Comparison of ENCODE assay signal across 10 cellular contexts in the genomic region with DNA sequence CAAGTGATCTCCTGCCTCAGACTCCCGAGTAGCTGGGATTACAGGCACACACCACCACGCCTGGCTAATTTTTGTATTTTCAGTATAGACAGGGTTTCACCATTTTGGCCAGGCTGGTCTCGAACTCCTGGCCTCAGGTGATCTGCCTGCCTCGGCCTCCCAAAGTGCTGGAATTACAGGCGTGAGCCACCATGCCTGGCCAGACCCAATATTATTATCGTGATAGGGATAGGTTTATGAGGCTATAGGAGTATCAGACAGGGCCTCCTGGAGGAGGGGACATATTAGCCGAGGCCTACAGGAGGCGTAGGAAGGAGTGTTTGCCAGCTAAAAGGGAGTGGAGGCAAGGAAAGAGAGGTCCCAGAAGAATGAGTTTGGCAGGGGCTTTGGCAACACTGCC. TPM values are rescaled to one million over a fixed set of nuclear protein-coding genes. Genes with fewer than 3 reads are reported as not detected.
DNase-seq lines count a peak whose midpoint lies in the region; ATAC-seq and TF ChIP-seq lines count a peak whose summit lies in the region.
"Not testable (repeated sequence)": the region's sequence is repeated elsewhere in the genome, so short reads cannot be mapped to it uniquely, and the experiment has no call there.
"Had no signal": no experiment of that assay in that cellular context is flagged by ENCODE, and none has a peak within 500 bp of the region (broad histone marks: within the 10 kb centered on the region; RNA-seq: fewer than 3 reads in every experiment).

No MANE protein-coding gene starts in this region.

- not testable (repeated sequence) for H3K4me3 ChIP-seq in HUES6 (ENCODE audit: low read depth, low read length); coronary artery; left ventricle myocardium inferior; suprapubic skin

- CTCF ChIA-PET in CD4-positive, alpha-beta T cell (lab: Charles Lee) = interaction anchor here (3.6 to 5.0 kb wide), 3 partner anchors 13 to 20 kb away, joined by 20 to 45 read pairs (median 27); no protein-coding TSS in a partner anchor

- not testable (repeated sequence) for TF ChIP-seq POLR2A in suprapubic skin (IDR thresholded peaks at IDR 0.05)

- peaks cover 26% of the 10 kb centered on the region for H3K4me1 Mint-ChIP-seq in CD4-positive, alpha-beta T cell (ENCODE audit: low read depth)
- H3K4me1 Mint-ChIP-seq in T-helper 17 cell (peaks cover 42% of the 10 kb centered on the region), neural crest cell (peaks cover 11% of the 10 kb centered on the region)
- H3K4me1 Mint-ChIP-seq in activated naive CD4-positive, alpha-beta T cell treated with anti-CD3 and anti-CD28 coated beads, Interleukin-2, amount 50 U/mL, for 24 hours = peaks cover 61% of the 10 kb centered on the region

- not testable (repeated sequence) for H3K27me3 Mint-ChIP-seq in CD4-positive, alpha-beta T cell; T-helper 17 cell; activated naive CD4-positive, alpha-beta T cell treated with anti-CD3 and anti-CD28 coated beads, Interleukin-2, amount 50 U/mL, for 24 hours
- H3K27me3 Mint-ChIP-seq in neural crest cell (ENCODE audit: low read depth) = peaks cover 13% of the 10 kb centered on the region

- peaks cover 25% of the 10 kb centered on the region for H3K36me3 Mint-ChIP-seq in CD4-positive, alpha-beta T cell (ENCODE audit: low read depth)
- H3K36me3 Mint-ChIP-seq in T-helper 17 cell (ENCODE audit: low read depth); neural crest cell (ENCODE audit: low read depth): not testable (repeated sequence)
- H3K36me3 Mint-ChIP-seq in activated naive CD4-positive, alpha-beta T cell treated with anti-CD3 and anti-CD28 coated beads, Interleukin-2, amount 50 U/mL, for 24 hours = peaks cover 12% of the 10 kb centered on the region

- POLR2A ChIA-PET in CD4-positive, alpha-beta T cell (lab: Charles Lee) = interaction anchor here (0.6 to 3.3 kb wide), 9 partner anchors 10 to 171 kb away, joined by 3 to 47 read pairs (median 5); a partner anchor contains a TSS

- peak overlapping the region; percentile 17 for H3K9ac ChIP-seq in HUES6 (ENCODE audit: low read length)

- peak overlapping the region; percentile 48 for H3K27ac ChIP-seq in CD4-positive, alpha-beta T cell (ENCODE audit: low read depth, low read length)
- H3K27ac ChIP-seq in HUES6 (ENCODE audit: low read depth, low read length) = not testable (repeated sequence)
- peak overlapping the region; percentile 62 to 87 for H3K27ac ChIP-seq in coronary artery
- peak overlapping the region; percentile 23 for H3K27ac ChIP-seq in left ventricle myocardium inferior (replicated peaks)
- peak overlapping the region; percentile 73 for H3K27ac ChIP-seq in suprapubic skin

- not testable (repeated sequence) for ATAC-seq in CD4-positive, alpha-beta T cell (ENCODE audit: poor library complexity); T-helper 17 cell

- H3K9me3 Mint-ChIP-seq in CD4-positive, alpha-beta T cell; activated naive CD4-positive, alpha-beta T cell treated with anti-CD3 and anti-CD28 coated beads, Interleukin-2, amount 50 U/mL, for 24 hours; neural crest cell: not testable (repeated sequence)

- WGBS in suprapubic skin = 67% methylated on average over 8 of the region's 8 CpGs

- H3K27me3 ChIP-seq in CD4-positive, alpha-beta T cell (ENCODE audit: control insufficient read depth, insufficient read depth, low read length); HUES6 (ENCODE audit: control insufficient read depth, insufficient read depth, low read length); left ventricle myocardium inferior (ENCODE audit: low read depth); suprapubic skin: not testable (repeated sequence)

- not testable (repeated sequence) for H3K36me3 ChIP-seq in HUES6 (ENCODE audit: control insufficient read depth, insufficient read depth, low read length); left ventricle myocardium inferior; suprapubic skin

- not testable (repeated sequence) for DNase-seq in CD4-positive, alpha-beta T cell; T-helper 17 cell; coronary artery (ENCODE audit: low spot score); left ventricle myocardium inferior; neural crest cell (ENCODE audit: low read depth, low spot score); suprapubic skin (ENCODE audit: low spot score in 2 of 2)

- intact Hi-C loops in CD4-positive, alpha-beta T cell (cut with DNase I, micrococcal nuclease) = loop anchor here in 1 of 2 experiments (1.0 kb wide), 1 partner anchor 21 kb away; no protein-coding TSS in a partner anchor
- intact Hi-C loops in left ventricle myocardium inferior (cut with micrococcal nuclease) = not testable (repeated sequence)

- not testable (repeated sequence) for TF ChIP-seq EP300 in suprapubic skin (IDR thresholded peaks at IDR 0.05)

- TF ChIP-seq CTCF in CD4-positive, alpha-beta T cell (IDR thresholded peaks at IDR 0.05); coronary artery (IDR thresholded peaks at IDR 0.05); left ventricle myocardium inferior (IDR thresholded peaks at IDR 0.05; ENCODE audit: borderline replicate concordance); neural crest cell (conservative IDR thresholded peaks at IDR 0.05); suprapubic skin (IDR thresholded peaks at IDR 0.05): not testable (repeated sequence)

- H3K9me3 ChIP-seq in CD4-positive, alpha-beta T cell (ENCODE audit: control insufficient read depth, low read length); HUES6 (ENCODE audit: control insufficient read depth, insufficient read depth, low read depth, low read length); T-helper 17 cell (ENCODE audit: control insufficient read depth, low read length, poor library complexity, severe bottlenecking); left ventricle myocardium inferior (replicated peaks); suprapubic skin: not testable (repeated sequence)

- H3K27ac Mint-ChIP-seq in CD4-positive, alpha-beta T cell = peak overlapping the region; percentile 86
- H3K27ac Mint-ChIP-seq in T-helper 17 cell (peak overlapping the region; percentile 95), neural crest cell (ENCODE audit: unreplicated experiment) (peak overlapping the region; percentile 43)
- H3K27ac Mint-ChIP-seq in activated naive CD4-positive, alpha-beta T cell treated with anti-CD3 and anti-CD28 coated beads, Interleukin-2, amount 50 U/mL, for 24 hours = peak overlapping the region; percentile 85

- H3K4me1 ChIP-seq in HUES6 (ENCODE audit: control insufficient read depth, insufficient read depth, low read length) (peaks cover 24% of the 10 kb centered on the region), suprapubic skin (peaks cover 42% of the 10 kb centered on the region)
- not testable (repeated sequence) for H3K4me1 ChIP-seq in left ventricle myocardium inferior

- not testable (repeated sequence) for H3K4me3 Mint-ChIP-seq in CD4-positive, alpha-beta T cell; neural crest cell
- peak overlapping the region; percentile 86 for H3K4me3 Mint-ChIP-seq in T-helper 17 cell
- peak overlapping the region; percentile 74 for H3K4me3 Mint-ChIP-seq in activated naive CD4-positive, alpha-beta T cell treated with anti-CD3 and anti-CD28 coated beads, Interleukin-2, amount 50 U/mL, for 24 hours

RNA-seq across cellular contexts. Expression of a gene that starts 9.9 kb away (rescaled TPM):
- total RNA-seq in CD4-positive, alpha-beta T cell = 10 to 100 TPM; 34.7 to 38.2 TPM
- 10 to 100 TPM; 35.6 to 44.4 TPM for total RNA-seq in T-helper 17 cell
- total RNA-seq in left ventricle myocardium inferior = 18.9 TPM
- total RNA-seq in neural crest cell = 87.0 and 87.6 TPM in 2 replicates
- 10 to 100 TPM; 21.5 to 44.4 (median 30.1) TPM for total RNA-seq in suprapubic skin

RNA-seq across cellular contexts. Expression of a gene that starts 16.1 kb away (rescaled TPM):
- 10 to 100 TPM in 1 of 2 experiments, 1 to 10 TPM in 1; 9.7 to 10.4 TPM for total RNA-seq in CD4-positive, alpha-beta T cell
- total RNA-seq in T-helper 17 cell (10 to 100 TPM; 46.4 to 63.1 TPM), left ventricle myocardium inferior (0.38 TPM), neural crest cell (2.2 and 2.8 TPM in 2 replicates), suprapubic skin (10 to 100 TPM; 26.4 to 77.9 (median 48.2) TPM)

RNA-seq across cellular contexts. Expression of a gene that starts 37.6 kb away (rescaled TPM):
- not detected for total RNA-seq in CD4-positive, alpha-beta T cell
- under 1 TPM in 1 of 2 donors, not detected in 1; 0.45 TPM for total RNA-seq in T-helper 17 cell
- 1.3 TPM for total RNA-seq in left ventricle myocardium inferior
- 0.25 TPM in 1 of 2 replicates, not detected in the other for total RNA-seq in neural crest cell
- total RNA-seq in suprapubic skin = 100 to 1,000 TPM in 1 of 4 donors, 10 to 100 TPM in 3; 48.5 to 114 (median 98.5) TPM

RNA-seq across cellular contexts. Expression of a gene that starts 48.8 kb away (rescaled TPM):
- total RNA-seq in CD4-positive, alpha-beta T cell = not detected
- not detected for total RNA-seq in T-helper 17 cell
- total RNA-seq in left ventricle myocardium inferior = not detected
- total RNA-seq in neural crest cell = not detected in 2 replicates
- not detected for total RNA-seq in suprapubic skin
- total RNA-seq: H9, liver had no signal

Comparison
In these comparisons a context has a peak if more than half of its experiments do, and no peak if none do; other contexts are left out.
1. H3K27ac Mint-ChIP-seq: peak in every context shown above with its lines; median percentile 95 in T-helper 17 cell; 86 in CD4-positive, alpha-beta T cell; 85 in activated naive CD4-positive, alpha-beta T cell treated with anti-CD3 and anti-CD28 coated beads, Interleukin-2, amount 50 U/mL, for 24 hours; 43 in neural crest cell.
2. RNA of a gene that starts 37.6 kb away (total RNA-seq): 48.5 to 114 TPM in suprapubic skin; 1.3 TPM in left ventricle myocardium inferior (single experiment), 0.45 TPM in T-helper 17 cell, not detected in CD4-positive, alpha-beta T cell and 0.25 TPM in neural crest cell; every median in the first group is over 10 times any median in the second.